27 cellular contexts compared by ENCODE assay signal in genomic region chrX:133410555-133410954, GRCh38. TPM values are rescaled to one million over a fixed set of nuclear protein-coding genes. Genes with fewer than 3 reads are reported as not detected.
DNase-seq lines count a peak whose midpoint lies in the region; ATAC-seq, FAIRE-seq and TF ChIP-seq lines count a peak whose summit lies in the region.
"Had no signal": no experiment of that assay in that cellular context is flagged by ENCODE, and none has a peak within 500 bp of the region (broad histone marks: within the 10 kb centered on the region; RNA-seq: fewer than 3 reads in every experiment).

No MANE protein-coding gene starts in this region.

- no peak for ATAC-seq in A549
- no peak for ATAC-seq in K562
- no peak for ATAC-seq in PC-3

- H3K9ac ChIP-seq in HUES6 (ENCODE audit: low read length) (no peak overlapping the region), K562 (ENCODE audit: insufficient read depth in 1 of 2, low read depth in 2 of 2, low read length in 2 of 2) (no peak overlapping the region), kidney (ENCODE audit: low read length in 2 of 2) (no peak overlapping the region), PC-3 (ENCODE audit: low read length) (no peak overlapping the region)
- H3K9ac ChIP-seq: SK-N-SH had no signal

- H2AFZ ChIP-seq in K562 (ENCODE audit: low read depth, low read length) (no peak overlapping the region), PC-3 (ENCODE audit: low read length) (no peak overlapping the region)

- H3F3A ChIP-seq in PC-3 (ENCODE audit: low read length, unreplicated experiment) = no peaks in the 10 kb centered on the region

- H4K20me1 ChIP-seq in K562 (replicated peaks; ENCODE audit: control insufficient read depth, insufficient read depth, low read length) = no peaks in the 10 kb centered on the region
- no peaks in the 10 kb centered on the region for H4K20me1 ChIP-seq in PC-3 (ENCODE audit: low read length)

- H3K9me2 ChIP-seq in PC-3 (replicated peaks; ENCODE audit: low read length) = no peaks in the 10 kb centered on the region
- H3K9me2 ChIP-seq: SK-N-SH had no signal

- no peak for TF ChIP-seq POLR2A in A549 (IDR thresholded peaks at IDR 0.05; ENCODE audit: low read length)
- TF ChIP-seq POLR2A in K562 (conservative IDR thresholded peaks at IDR 0.05) = no peak

- no peak overlapping the region for H3K4me3 ChIP-seq in A549
- H3K4me3 ChIP-seq in HUES6 (ENCODE audit: low read depth, low read length) = peak overlapping the region; percentile 98; the same call in 1 of the 2 replicates
- no peak overlapping the region for H3K4me3 ChIP-seq in K562
- no peak overlapping the region for H3K4me3 ChIP-seq in kidney (ENCODE audit: low read length in 2 of 2)
- no peak overlapping the region for H3K4me3 ChIP-seq in PC-3 (ENCODE audit: low read length)
- H3K4me3 ChIP-seq: Peyer's patch had no signal

- H3K4me1 ChIP-seq in A549 = peaks cover 7% of the 10 kb centered on the region; the same call in 2 of the 3 replicates
- H3K4me1 ChIP-seq in HUES6 (ENCODE audit: control insufficient read depth, insufficient read depth, low read length) = peaks cover 27% of the 10 kb centered on the region
- no peaks in the 10 kb centered on the region; a peak in 1 of 5 replicates for H3K4me1 ChIP-seq in K562 (replicated peaks in 1 of 2; ENCODE audit: control insufficient read depth in 2 of 2, insufficient read depth in 2 of 2, low read length in 2 of 2)
- H3K4me1 ChIP-seq in kidney (ENCODE audit: control insufficient read depth in 1 of 2, insufficient read depth in 1 of 2, low read depth in 1 of 2, low read length in 2 of 2) = peaks cover 0 to 2% of the 10 kb centered on the region in 2 donors
- no peaks in the 10 kb centered on the region for H3K4me1 ChIP-seq in PC-3 (ENCODE audit: insufficient read depth, low read length)
- H3K4me1 ChIP-seq: Peyer's patch had no signal

- H3K9me3 ChIP-seq in A549 (no peaks in the 10 kb centered on the region), HUES6 (ENCODE audit: control insufficient read depth, insufficient read depth, low read depth, low read length) (no peaks in the 10 kb centered on the region), K562 (replicated peaks; ENCODE audit: control insufficient read depth, insufficient read depth, low read depth, low read length) (no peaks in the 10 kb centered on the region), kidney (ENCODE audit: control insufficient read depth in 1 of 2, low read length in 2 of 2) (no peaks in the 10 kb centered on the region), PC-3 (ENCODE audit: low read length) (no peaks in the 10 kb centered on the region)
- H3K9me3 ChIP-seq: Peyer's patch, SK-N-SH had no signal

- H3K36me3 ChIP-seq in HUES6 (ENCODE audit: control insufficient read depth, insufficient read depth, low read length) = peaks cover 68% of the 10 kb centered on the region
- no peaks in the 10 kb centered on the region for H3K36me3 ChIP-seq in K562 (ENCODE audit: control insufficient read depth, insufficient read depth, low read length)
- H3K36me3 ChIP-seq in kidney (ENCODE audit: control insufficient read depth in 1 of 2, insufficient read depth in 2 of 2, low read length in 2 of 2) = no peaks in the 10 kb centered on the region
- no peaks in the 10 kb centered on the region for H3K36me3 ChIP-seq in PC-3 (ENCODE audit: low read depth, low read length)
- H3K36me3 ChIP-seq: Peyer's patch had no signal

- FAIRE-seq in A549 (lab: Jason Lieb, UNC) (no peak), K562 (lab: Jason Lieb, UNC) (no peak), kidney (lab: Jason Lieb, UNC) (peak; percentile 66)
- FAIRE-seq: G401.6, H54 had no signal

- WGBS in A549 (ENCODE audit: missing lambda C conversion rate) = 16% methylated on average over 3 of the region's 3 CpGs
- 0% methylated on average over 3 of the region's 3 CpGs for WGBS in K562 (ENCODE audit: insufficient coverage, low coverage, missing lambda C conversion rate)

- H3K4me2 ChIP-seq in A549 = no peak overlapping the region
- H3K4me2 ChIP-seq in K562 (ENCODE audit: insufficient read depth, low read length) = no peak overlapping the region
- no peak overlapping the region for H3K4me2 ChIP-seq in PC-3 (ENCODE audit: low read length)
- H3K4me2 ChIP-seq: SK-N-SH had no signal

- TF ChIP-seq EP300 in A549 (IDR thresholded peaks at IDR 0.05) (no peak), K562 (IDR thresholded peaks at IDR 0.05; ENCODE audit: low read length) (no peak)

- TF ChIP-seq RAD21 in A549 (conservative IDR thresholded peaks at IDR 0.05 in 1 of 2, IDR thresholded peaks at IDR 0.05 in 1 of 2) = no peak
- TF ChIP-seq RAD21 in K562 (CRISPR knock-in tag; conservative IDR thresholded peaks at IDR 0.05 in 1 of 2, IDR thresholded peaks at IDR 0.05 in 1 of 2) = no peak

- DNase-seq in A549 (ENCODE audit: low read depth in 1 of 2, low spot score in 1 of 2) (no peak), K562 (ENCODE audit: extremely low read depth in 1 of 4, low spot score in 3 of 4) (no peak), kidney (no peak), NK-92 (lab: John Stamatoyannopoulos, UW; ENCODE audit: unreplicated experiment) (no peak), UCSD-AML1 (lab: John Stamatoyannopoulos, UW; ENCODE audit: unreplicated experiment) (no peak), AG08396 (ENCODE audit: low spot score) (no peak), PC-3 (no peak)
- DNase-seq: C1 segment of cervical spinal cord; CD4-positive, alpha-beta memory T cell; COR-L47; DMS53; NCI-H1092; NCI-H1417 treated with DMSO at 0.1 percent for 48 hours; NCI-H1694 treated with DMSO at 0.1 percent for 48 hours; NCI-H2081; NCI-H2227 treated with DMSO at 0.1 percent for 48 hours; NCI-H526 treated with DMSO at 0.1 percent for 48 hours; Peyer's patch; SIG-M5; SK-N-SH; SW 1271 had no signal

- H3K9me1 ChIP-seq in K562 (ENCODE audit: control insufficient read depth, insufficient read depth, low read length) = no peaks in the 10 kb centered on the region

- TF ChIP-seq CTCF in A549 (IDR thresholded peaks at IDR 0.05) (no peak), K562 (IDR thresholded peaks at IDR 0.05 in 2 of 3, conservative IDR thresholded peaks at IDR 0.05 in 1 of 3; ENCODE audit: insufficient read depth in 2 of 3, low read depth in 1 of 3, low read length in 3 of 3) (no peak), kidney (IDR thresholded peaks at IDR 0.05; ENCODE audit: borderline replicate concordance, extremely low read depth, insufficient read depth) (no peak), PC-3 (conservative IDR thresholded peaks at IDR 0.05; ENCODE audit: low read depth, low read length) (no peak)

- H3K27ac ChIP-seq in A549 (no peak overlapping the region), HUES6 (ENCODE audit: low read depth, low read length) (no peak overlapping the region), K562 (ENCODE audit: extremely low read depth, low read depth, low read length) (no peak overlapping the region), kidney (ENCODE audit: low read depth in 2 of 2, low read length in 2 of 2) (no peak overlapping the region), PC-3 (ENCODE audit: low read length) (no peak overlapping the region)
- H3K27ac ChIP-seq: Peyer's patch had no signal

- BruUV-seq in K562 (replicated peaks; lab: Mats Ljungman, UMichigan) (no TSS peak), PC-3 (replicated peaks; lab: Mats Ljungman, UMichigan) (no TSS peak)

- no peaks in the 10 kb centered on the region for H3K79me2 ChIP-seq in K562 (ENCODE audit: control insufficient read depth, insufficient read depth, low read length)
- H3K79me2 ChIP-seq in PC-3 (ENCODE audit: low read length) = peaks cover 15% of the 10 kb centered on the region

- POLR2A ChIA-PET in A549 (lab: Yijun Ruan, JAX) (no interaction called here), K562 (lab: Yijun Ruan, JAX) (no interaction called here), PC-3 (lab: Charles Lee; ENCODE audit: unreplicated experiment) (no interaction called here)

- H3K27me3 ChIP-seq in HUES6 (ENCODE audit: control insufficient read depth, insufficient read depth, low read length) = peaks cover 7% of the 10 kb centered on the region; the same call in 1 of the 2 replicates
- peaks cover 0 to 5% of the 10 kb centered on the region in 2 experiments; a peak in 1 of 5 replicates for H3K27me3 ChIP-seq in K562 (ENCODE audit: control insufficient read depth in 2 of 2, insufficient read depth in 2 of 2, low read length in 2 of 2)
- no peaks in the 10 kb centered on the region for H3K27me3 ChIP-seq in PC-3 (ENCODE audit: low read length)
- H3K27me3 ChIP-seq: Peyer's patch had no signal

- intact Hi-C loops in K562 (cut with micrococcal nuclease) (no loop called here), kidney (cut with DNase I) (no loop called here), PC-3 (cut with micrococcal nuclease) (loop anchor here (10.0 kb wide), 1 partner anchor 156 kb away; no protein-coding TSS in a partner anchor)

- in situ Hi-C loops in K562 (cut with MboI) = no loop called here

- CTCF ChIA-PET in A549 (lab: Yijun Ruan, JAX) (no interaction called here), K562 (lab: Yijun Ruan, JAX; ENCODE audit: low intra/inter-chr PET ratio) (no interaction called here), PC-3 (lab: Charles Lee) (no interaction called here)

RNA-seq across cellular contexts. Expression of gene GPC4, which starts 4.7 kb away (rescaled TPM):
- polyA plus RNA-seq in A549 (2011; rRNA removed) (0.03 TPM in 1 of 2 replicates, not detected in the other), A549 (2017; fragmentation: RNase III; extraction: RNeasy Plus Mini Kit Qiagen cat#74134 plus additional on column Dnase treatment) (0.01 TPM in 1 of 3 replicates, not detected in the others), K562 (2011; rRNA removed) (not detected in 2 replicates), K562 (2014; fragmentation: Illumina TruSeq; extraction: Trizol) (not detected in 2 replicates), K562 (2014; fragmentation: Nextera tagmentation; extraction: Ambion mirVana) (not detected), K562 (2014; rRNA removed) (not detected in 2 replicates), kidney (ENCODE audit: insufficient read depth, low read depth, low replicate concordance) (19.5 TPM)
- polyA plus RNA-seq in A549 (2012; cell fraction: cytosol; rRNA removed) = 0.01 TPM in 1 of 2 replicates, not detected in the other
- polyA plus RNA-seq in A549 (2012; cell fraction: nucleus; rRNA removed) = 0.01 TPM in 1 of 2 replicates, not detected in the other
- not detected in 2 replicates for polyA minus RNA-seq in A549 (2011; rRNA and poly(A)+ RNA removed)
- total RNA-seq in K562 (2011; cell fraction: chromatin; rRNA removed; ENCODE audit: low replicate concordance) = not detected in 2 replicates
- total RNA-seq in K562 (2011; cell fraction: nucleolus; rRNA removed) = not detected in 2 replicates
- not detected in 2 replicates for total RNA-seq in K562 (2011; cell fraction: nucleoplasm; rRNA removed)
- total RNA-seq in K562 (2014; rRNA removed) (not detected in 2 replicates), K562 (2014; rRNA removed; fragmentation: Illumina TruSeq; extraction: Trizol) (not detected in 2 replicates), K562 (2015; rRNA removed; fragmentation: Illumina TruSeq; extraction: Trizol) (not detected in 2 replicates), K562 (2021) (0.11 and 0.16 TPM in 2 replicates), kidney (70.3 TPM), PC-3 (2014; rRNA removed) (4.0 and 6.4 TPM in 2 replicates)
- polyA plus RNA-seq in K562 (2011; cell fraction: cytosol; rRNA removed) = 0.01 TPM in 1 of 2 replicates, not detected in the other
- not detected in 2 replicates for polyA plus RNA-seq in K562 (2011; cell fraction: nucleus; rRNA removed)
- polyA plus RNA-seq in K562 (2012) = not detected in 2 replicates
- not detected in 2 replicates for polyA minus RNA-seq in K562 (2011; rRNA and poly(A)+ RNA removed)
- not detected in 2 replicates for polyA minus RNA-seq in K562 (2011; cell fraction: cytosol; rRNA and poly(A)+ RNA removed)
- not detected in 2 replicates for polyA minus RNA-seq in K562 (2011; cell fraction: nucleus; rRNA and poly(A)+ RNA removed)
- total RNA-seq: CD4-positive, alpha-beta memory T cell; NCI-H460; OCI-LY7 had no signal
- polyA plus RNA-seq: CD4-positive, alpha-beta memory T cell; IgD-negative memory B cell had no signal

Comparison
In these comparisons a context has a peak if more than half of its experiments do, and no peak if none do; other contexts are left out.
1. Of the 35 proteins assayed by ChIP-seq in both K562 and A549: peak only in K562: none; only in A549: none; in both: MAFK; in neither: 34.